19 cellular contexts compared by ENCODE assay signal in genomic region chr2:197391220-197391717, GRCh38. TPM values are rescaled to one million over a fixed set of nuclear protein-coding genes. Genes with fewer than 3 reads are reported as not detected.
A peak's percentile ranks its signal among the peaks of the same experiment; 100 is the strongest.
DNase-seq lines count a peak whose midpoint lies in the region; ATAC-seq, FAIRE-seq and TF ChIP-seq lines count a peak whose summit lies in the region.
"Had no signal": no experiment of that assay in that cellular context is flagged by ENCODE, and none has a peak within 500 bp of the region (broad histone marks: within the 10 kb centered on the region; RNA-seq: fewer than 3 reads in every experiment).

No MANE protein-coding gene starts in this region.

- H3K23me2 ChIP-seq in H1 (ENCODE audit: low read depth, low read length): no peaks in the 10 kb centered on the region

- DNase-seq in activated naive CD4-positive, alpha-beta T cell treated with Interleukin-2 at 50 U/mL for 16 hours: no peak
- DNase-seq in GM12891 (ENCODE audit: insufficient read length, low spot score) (no peak), H54 (ENCODE audit: insufficient read length, low spot score) (no peak), H1 (ENCODE audit: low read depth in 1 of 2, low spot score in 2 of 2) (no peak), NCI-H2029 (lab: John Stamatoyannopoulos, UW) (no peak)
- DNase-seq: BE2C; CD8-positive, alpha-beta T cell; COR-L47; DMS153; DMS79 treated with DMSO at 0.1 percent for 48 hours; EL; GM23248; H9 had no signal

- no peak overlapping the region for H2AFZ ChIP-seq in H1 (ENCODE audit: low read length)
- H2AFZ ChIP-seq: GM23248 had no signal

- no peak overlapping the region for H2BK5ac ChIP-seq in H1 (ENCODE audit: low read depth, low read length)

- no peak overlapping the region for H3K18ac ChIP-seq in H1 (ENCODE audit: extremely low read depth, low read length)

- no peak overlapping the region for H3K4me3 Mint-ChIP-seq in activated naive CD4-positive, alpha-beta T cell treated with anti-CD3 and anti-CD28 coated beads, Interleukin-2, amount 50 U/mL, for 24 hours
- H3K4me3 Mint-ChIP-seq: CD8-positive, alpha-beta T cell; H9 had no signal

- no peak overlapping the region for H3K23ac ChIP-seq in H1 (ENCODE audit: insufficient read length)

- H3K4me1 ChIP-seq in H1 (replicated peaks in 1 of 4; ENCODE audit: control insufficient read depth in 3 of 4, insufficient read depth in 4 of 4, low read length in 3 of 4) (no peaks in the 10 kb centered on the region), gastroesophageal sphincter (no peaks in the 10 kb centered on the region)
- H3K4me1 ChIP-seq: BE2C had no signal

- POLR2A ChIA-PET in H1 (lab: Charles Lee; ENCODE audit: partially characterized antibody): interaction anchor here (1.0 to 3.5 kb wide), 4 partner anchors 8 to 93 kb away, joined by 3 to 11 read pairs (median 4); no protein-coding TSS in a partner anchor

- CTCF ChIA-PET in H1 (lab: Charles Lee; ENCODE audit: partially characterized antibody): interaction anchor here (1.3 kb wide), 1 partner anchor 380 kb away, joined by 3 read pairs; no protein-coding TSS in a partner anchor

- peak overlapping the region; percentile 30 for H3K27ac Mint-ChIP-seq in activated naive CD4-positive, alpha-beta T cell treated with anti-CD3 and anti-CD28 coated beads, Interleukin-2, amount 50 U/mL, for 24 hours
- H3K27ac Mint-ChIP-seq: CD8-positive, alpha-beta T cell; H9 had no signal

- H3K9ac ChIP-seq in H1 (replicated peaks in 1 of 4; ENCODE audit: extremely low read depth in 1 of 4, low read depth in 3 of 4, low read length in 3 of 4): no peak overlapping the region
- H3K9ac ChIP-seq: GM23248 had no signal

- TF ChIP-seq CTCF in H1 (IDR thresholded peaks at IDR 0.05; ENCODE audit: control extremely low read depth in 1 of 3, insufficient read depth in 1 of 3, low read depth in 1 of 3, low read length in 3 of 3) (no peak), gastroesophageal sphincter (IDR thresholded peaks at IDR 0.05) (no peak)

- no peak overlapping the region for H2BK12ac ChIP-seq in H1 (ENCODE audit: low read depth, low read length)

- H3K36me3 Mint-ChIP-seq in activated naive CD4-positive, alpha-beta T cell treated with anti-CD3 and anti-CD28 coated beads, Interleukin-2, amount 50 U/mL, for 24 hours: peaks cover 11% of the 10 kb centered on the region

- 77% methylated on average over 1 of the region's 1 CpG; no CpG with 5 or more reads in 1 of the 2 experiments for WGBS in H1 (ENCODE audit: extremely low coverage in 1 of 2, insufficient coverage in 1 of 2, insufficient read length in 1 of 2, insufficient replicate concordance in 2 of 2, low coverage in 1 of 2, low lambda C conversion rate in 2 of 2, missing lambda C conversion rate in 1 of 2), 2 experiments
- 100% methylated on average over 1 of the region's 1 CpG for WGBS in gastroesophageal sphincter (ENCODE audit: low coverage in 1 of 2), 2 donors

- no peak for FAIRE-seq in GM12891 (lab: Jason Lieb, UNC)
- FAIRE-seq in H54 (lab: Jason Lieb, UNC): peak; percentile 6
- FAIRE-seq in H1 (lab: Jason Lieb, UNC): no peak
- FAIRE-seq: A204.1, D721Med had no signal

- no peak overlapping the region for H3K4me3 ChIP-seq in H1 (ENCODE audit: extremely low read depth in 1 of 4, insufficient read depth in 2 of 4, low read depth in 3 of 4, low read length in 4 of 4)
- no peak overlapping the region for H3K4me3 ChIP-seq in gastroesophageal sphincter
- H3K4me3 ChIP-seq: GM23248 had no signal

- no peak for TF ChIP-seq RAD21 in H1 (IDR thresholded peaks at IDR 0.05 in 1 of 2, conservative IDR thresholded peaks at IDR 0.05 in 1 of 2; ENCODE audit: low read depth in 2 of 2, low read length in 2 of 2)

- ATAC-seq in HG03280 (IDR thresholded peaks at IDR 0.05; ENCODE audit: unreplicated experiment) (no peak), gastroesophageal sphincter (no peak)
- ATAC-seq: CD8-positive, alpha-beta T cell had no signal

- no peak overlapping the region for H4K8ac ChIP-seq in H1 (ENCODE audit: extremely low read depth, insufficient read depth, low read length)

- H2BK20ac ChIP-seq in H1 (ENCODE audit: low read length): no peak overlapping the region

- no peaks in the 10 kb centered on the region for H3K79me2 ChIP-seq in H1 (ENCODE audit: control insufficient read depth in 1 of 2, insufficient read depth in 2 of 2, low read length in 2 of 2)

- H2BK15ac ChIP-seq in H1 (ENCODE audit: low read length): no peak overlapping the region

- TF ChIP-seq EP300 in H1 (IDR thresholded peaks at IDR 0.05; ENCODE audit: borderline replicate concordance in 1 of 2, low read depth in 2 of 2, low read length in 2 of 2): no peak
- no peak for TF ChIP-seq EP300 in gastroesophageal sphincter (IDR thresholded peaks at IDR 0.05)

- no peaks in the 10 kb centered on the region for H3K9me3 Mint-ChIP-seq in activated naive CD4-positive, alpha-beta T cell treated with anti-CD3 and anti-CD28 coated beads, Interleukin-2, amount 50 U/mL, for 24 hours
- H3K9me3 Mint-ChIP-seq: CD8-positive, alpha-beta T cell; H9 had no signal

- H4K91ac ChIP-seq in H1 (replicated peaks; ENCODE audit: insufficient read length, low read length): no peak overlapping the region

- no peak for TF ChIP-seq POLR2A in GM12891 (IDR thresholded peaks at IDR 0.05; ENCODE audit: low read depth, low read length)
- TF ChIP-seq POLR2A in H54 (IDR thresholded peaks at IDR 0.05; ENCODE audit: low read depth, low read length): no peak
- peak in 1 of 2 experiments; percentile 21; a peak in 1 of 3 replicates for TF ChIP-seq POLR2A in H1 (IDR thresholded peaks at IDR 0.05; ENCODE audit: control extremely low read depth in 1 of 2, low read depth in 2 of 2, low read length in 2 of 2)
- no peak for TF ChIP-seq POLR2A in gastroesophageal sphincter (IDR thresholded peaks at IDR 0.05)

- H3K27ac ChIP-seq in H1 (ENCODE audit: low read depth, low read length) (no peak overlapping the region), gastroesophageal sphincter (no peak overlapping the region)
- H3K27ac ChIP-seq: C4-2B, GM23248 had no signal

- no peaks in the 10 kb centered on the region for H3K79me1 ChIP-seq in H1 (ENCODE audit: low read depth, low read length)

- H3K4ac ChIP-seq in H1 (replicated peaks; ENCODE audit: insufficient read length, low read depth, low read length): no peak overlapping the region

- H3K4me2 ChIP-seq in H1 (ENCODE audit: insufficient read depth in 1 of 2, low read depth in 2 of 2, low read length in 2 of 2): no peak overlapping the region

- peaks cover 11 to 54% (median 31%) of the 10 kb centered on the region in 4 experiments for H3K36me3 ChIP-seq in H1 (ENCODE audit: control insufficient read depth in 2 of 4, insufficient read depth in 4 of 4, low read length in 3 of 4)
- H3K36me3 ChIP-seq in gastroesophageal sphincter: peaks cover 13 to 64% of the 10 kb centered on the region in 2 donors

- peaks cover 2 to 7% of the 10 kb centered on the region in 2 experiments for H4K20me1 ChIP-seq in H1 (replicated peaks in 1 of 2; ENCODE audit: control insufficient read depth in 1 of 2, insufficient read depth in 2 of 2, low read length in 2 of 2)

- no peak overlapping the region for H2AK5ac ChIP-seq in H1 (ENCODE audit: low read depth, low read length)

- H3K4me1 Mint-ChIP-seq in activated naive CD4-positive, alpha-beta T cell treated with anti-CD3 and anti-CD28 coated beads, Interleukin-2, amount 50 U/mL, for 24 hours: peaks cover 7% of the 10 kb centered on the region
- H3K4me1 Mint-ChIP-seq: H9 had no signal

- H4K5ac ChIP-seq in H1 (ENCODE audit: insufficient read length, low read depth, low read length): no peak overlapping the region

- no peaks in the 10 kb centered on the region for H3K27me3 Mint-ChIP-seq in activated naive CD4-positive, alpha-beta T cell treated with anti-CD3 and anti-CD28 coated beads, Interleukin-2, amount 50 U/mL, for 24 hours

- no peak overlapping the region for H3K56ac ChIP-seq in H1 (replicated peaks; ENCODE audit: insufficient read length, low read depth, low read length)

- no peak overlapping the region for H3K14ac ChIP-seq in H1 (ENCODE audit: insufficient read length)

- H3K9me3 ChIP-seq in H1 (ENCODE audit: insufficient read depth in 2 of 2, low read depth in 1 of 2, low read length in 1 of 2): no peaks in the 10 kb centered on the region
- no peaks in the 10 kb centered on the region for H3K9me3 ChIP-seq in gastroesophageal sphincter
- H3K9me3 ChIP-seq: BE2C had no signal

- H3K27me3 ChIP-seq in H1 (replicated peaks in 1 of 4; ENCODE audit: control insufficient read depth in 3 of 4, extremely low read depth in 1 of 4, insufficient read depth in 3 of 4, low read length in 3 of 4) (no peaks in the 10 kb centered on the region), gastroesophageal sphincter (no peaks in the 10 kb centered on the region)
- H3K27me3 ChIP-seq: BE2C had no signal

- H2BK120ac ChIP-seq in H1 (replicated peaks; ENCODE audit: low read depth, low read length): no peak overlapping the region

TF ChIP-seq in GM12891, 5 proteins besides CTCF, POLR2A, EP300 and RAD21:
- TF ChIP-seq POLR2AphosphoS5 (IDR thresholded peaks at IDR 0.05; ENCODE audit: low read depth, low read length): peak; percentile 48; the same call in 1 of the 2 replicates
- TF ChIP-seq TAF1 (IDR thresholded peaks at IDR 0.05; ENCODE audit: low read depth, low read length): no peak

TF ChIP-seq in H1, 55 proteins besides CTCF, POLR2A, EP300 and RAD21:
- TF ChIP-seq BRCA1 (IDR thresholded peaks at IDR 0.05; ENCODE audit: low read depth, low read length) (no peak), POLR2AphosphoS5 (IDR thresholded peaks at IDR 0.05; ENCODE audit: low read depth, low read length) (peak; percentile 65; the same call in 1 of the 2 replicates), HDAC6 (IDR thresholded peaks at IDR 0.05; ENCODE audit: low read depth, low read length) (no peak), GTF2F1 (IDR thresholded peaks at IDR 0.05; ENCODE audit: borderline replicate concordance, low read depth, low read length) (no peak), TAF7 (optimal IDR thresholded peaks at IDR 0.05; ENCODE audit: borderline replicate concordance, low read depth, low read length) (no peak)

RNA-seq across cellular contexts. Expression of gene SF3B1, which starts 43.6 kb away (rescaled TPM):
- polyA plus RNA-seq in GM12891 (2012; ENCODE audit: low read depth, missing spikeins): 174 TPM
- 294 and 320 TPM in 2 replicates for total RNA-seq in H1 (2021; fragmentation: NEBNext Ultra II Directional; extraction: Animal tissue kit (Norgen Biotek cat#: 25700))
- 189 and 403 TPM in 2 replicates for polyA plus RNA-seq in H1 (2011; rRNA removed)
- 286 TPM for polyA plus RNA-seq in H1 (2011; cell fraction: cytosol; rRNA removed)
- polyA plus RNA-seq in H1 (2011; cell fraction: nucleus; rRNA removed): 226 TPM
- polyA plus RNA-seq in H1 (2012, experiment 1 of 2): 258 to 408 TPM (median 296 TPM) in 4 replicates
- 11.0 TPM for polyA plus RNA-seq in H1 (2012, experiment 2 of 2)
- 175 TPM for polyA plus RNA-seq in H1 (2013, experiment 1 of 2)
- 166 TPM for polyA plus RNA-seq in H1 (2013, experiment 2 of 2)
- 526 and 935 TPM in 2 replicates for polyA minus RNA-seq in H1 (2011; rRNA and poly(A)+ RNA removed)
- polyA minus RNA-seq in H1 (2011; cell fraction: cytosol; rRNA and poly(A)+ RNA removed): 141 TPM
- 366 TPM for polyA minus RNA-seq in H1 (2011; cell fraction: nucleus; rRNA and poly(A)+ RNA removed)
- total RNA-seq in gastroesophageal sphincter: 100 to 1,000 TPM; 111 to 309 (median 188) TPM
